In the genomic region with DNA sequence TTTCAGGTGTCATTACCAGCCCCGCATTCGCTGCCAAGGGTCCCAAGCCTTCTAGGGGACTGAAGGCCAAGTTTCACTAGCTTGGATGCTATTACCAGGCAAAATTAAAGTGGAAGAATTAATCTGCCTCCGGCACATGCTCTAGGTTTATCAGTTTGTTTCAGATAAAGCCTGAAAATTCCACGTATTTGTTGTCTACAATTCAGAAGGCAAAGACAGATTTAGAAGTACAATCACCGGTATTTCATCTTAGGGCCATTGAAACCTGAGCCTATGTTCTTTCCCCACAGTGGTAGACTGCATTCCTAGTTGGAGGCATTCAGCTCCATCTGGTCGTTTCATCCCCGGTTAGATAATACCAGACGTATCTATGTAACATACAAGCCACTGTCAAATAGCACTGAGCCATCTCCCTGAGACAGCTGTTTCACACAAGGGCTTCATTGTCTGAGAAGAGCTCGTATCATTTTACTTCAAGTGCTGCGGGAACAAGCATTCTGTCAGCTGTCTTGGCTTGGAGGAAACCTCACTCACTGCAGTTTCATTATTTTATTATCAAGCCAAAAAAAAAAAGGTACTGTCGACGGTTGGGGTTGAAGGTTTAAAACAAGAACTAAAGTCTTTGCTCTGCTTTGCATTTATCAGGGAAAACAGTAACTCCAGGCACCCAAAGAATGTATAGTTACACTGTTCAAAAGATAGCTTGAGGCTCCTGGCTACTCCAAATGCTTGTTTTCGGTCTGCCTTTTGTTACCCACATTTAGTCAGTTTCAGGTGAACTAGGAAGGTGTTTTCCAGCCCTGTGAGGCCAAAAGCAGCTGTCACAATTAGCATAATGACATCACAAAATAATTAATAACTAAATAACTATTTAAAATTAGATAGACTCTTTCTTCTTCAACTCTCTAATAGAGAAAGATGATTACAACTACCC, we compare ENCODE assay signal across 1 cellular context.
A peak's percentile ranks its signal among the peaks of the same experiment; 100 is the strongest.
TF ChIP-seq lines count a peak whose summit lies in the region.

No MANE protein-coding gene starts in this region.

TF ChIP-seq in K562, 482 proteins besides CTCF, POLR2A, EP300 and RAD21 (continued from another document and continues in another):
- TF ChIP-seq DPF2 (IDR thresholded peaks at IDR 0.05) (peak; percentile 89), DMBX1 (CRISPR knock-in tag; IDR thresholded peaks at IDR 0.05; ENCODE audit: borderline replicate concordance) (peak; percentile 33; the same call in 1 of the 2 replicates), C11orf30 (IDR thresholded peaks at IDR 0.05; ENCODE audit: low read depth) (no peak; the same call in 1 of the 2 replicates), GTF2A2 (tag; IDR thresholded peaks at IDR 0.05) (no peak), SREBF2 (CRISPR knock-in tag; IDR thresholded peaks at IDR 0.05) (no peak), PTTG1 (tag; IDR thresholded peaks at IDR 0.05; ENCODE audit: low read depth) (no peak), SRF (CRISPR knock-in tag; IDR thresholded peaks at IDR 0.05) (no peak), MYNN (IDR thresholded peaks at IDR 0.05) (0 out of 2 replicates have a peak, but pooled peaks have one; percentile 4), MYNN (CRISPR knock-in tag; IDR thresholded peaks at IDR 0.05) (no peak), TBP (optimal IDR thresholded peaks at IDR 0.05; ENCODE audit: low read depth, low read length) (no peak), CC2D1A (IDR thresholded peaks at IDR 0.05) (peak; percentile 74; the same call in 1 of the 2 replicates), SREBF1 (IDR thresholded peaks at IDR 0.05; ENCODE audit: borderline replicate concordance, low read depth, low read length) (no peak), RBFOX2 (IDR thresholded peaks at IDR 0.05; ENCODE audit: low read depth, low read length) (no peak), RBM39 (optimal IDR thresholded peaks at IDR 0.05; ENCODE audit: low read depth, low read length) (no peak), SAFB (IDR thresholded peaks at IDR 0.05; ENCODE audit: borderline replicate concordance, low read depth, low read length) (no peak), ZNF431 (CRISPR knock-in tag; IDR thresholded peaks at IDR 0.05) (no peak), ZBED1 (IDR thresholded peaks at IDR 0.05) (peak; percentile 63; the same call in 1 of the 2 replicates), CTBP1 (IDR thresholded peaks at IDR 0.05; ENCODE audit: borderline replicate concordance) (peak; percentile 91), ZNF146 (CRISPR knock-in tag; IDR thresholded peaks at IDR 0.05; ENCODE audit: unreplicated experiment) (no peak), HMG20B (CRISPR knock-in tag; IDR thresholded peaks at IDR 0.05) (no peak), CCAR2 (IDR thresholded peaks at IDR 0.05; ENCODE audit: low read depth, low read length) (no peak), EGR1 (conservative IDR thresholded peaks at IDR 0.05) (no peak), HDAC2 (IDR thresholded peaks at IDR 0.05) (peak; percentile 80; the same call in 1 of the 2 replicates), RCOR1 (IDR thresholded peaks at IDR 0.05; ENCODE audit: borderline replicate concordance in 1 of 2, low read depth in 2 of 2, low read length in 2 of 2) (peak in 1 of 2 experiments; percentile 70; a peak in 2 of 4 replicates), OTX1 (CRISPR knock-in tag; IDR thresholded peaks at IDR 0.05) (no peak), PURB (CRISPR knock-in tag; IDR thresholded peaks at IDR 0.05; ENCODE audit: low read depth) (no peak), PHTF2 (CRISPR knock-in tag; IDR thresholded peaks at IDR 0.05) (no peak), EZH2 (IDR thresholded peaks at IDR 0.05; ENCODE audit: borderline replicate concordance, low read depth, low read length) (no peak), HMGN3 (IDR thresholded peaks at IDR 0.05; ENCODE audit: borderline replicate concordance, extremely low read depth, insufficient read length, low read depth, low read length) (no peak), SIX5 (IDR thresholded peaks at IDR 0.05; ENCODE audit: borderline replicate concordance in 1 of 2, insufficient read depth in 1 of 2, low read depth in 1 of 2, low read length in 2 of 2) (no peak), ETV6 (IDR thresholded peaks at IDR 0.05; ENCODE audit: borderline replicate concordance in 1 of 2, low read depth in 2 of 2, low read length in 1 of 2) (no peak; a peak in 1 of 4 replicates), ETV6 (CRISPR knock-in tag; IDR thresholded peaks at IDR 0.05; ENCODE audit: borderline replicate concordance) (no peak), BRF1 (IDR thresholded peaks at IDR 0.05; ENCODE audit: borderline replicate concordance, extremely low read depth, insufficient read length) (no peak), GATAD2B (IDR thresholded peaks at IDR 0.05; ENCODE audit: borderline replicate concordance) (no peak), ZNF778 (CRISPR knock-in tag; IDR thresholded peaks at IDR 0.05) (no peak), ESRRB (CRISPR knock-in tag; IDR thresholded peaks at IDR 0.05; ENCODE audit: borderline replicate concordance) (no peak), BRCA1 (IDR thresholded peaks at IDR 0.05) (no peak), BRCA1 (CRISPR knock-in tag; IDR thresholded peaks at IDR 0.05) (no peak), NELFE (IDR thresholded peaks at IDR 0.05; ENCODE audit: insufficient read depth, insufficient read length) (no peak)
- TF ChIP-seq, protein P1, sequence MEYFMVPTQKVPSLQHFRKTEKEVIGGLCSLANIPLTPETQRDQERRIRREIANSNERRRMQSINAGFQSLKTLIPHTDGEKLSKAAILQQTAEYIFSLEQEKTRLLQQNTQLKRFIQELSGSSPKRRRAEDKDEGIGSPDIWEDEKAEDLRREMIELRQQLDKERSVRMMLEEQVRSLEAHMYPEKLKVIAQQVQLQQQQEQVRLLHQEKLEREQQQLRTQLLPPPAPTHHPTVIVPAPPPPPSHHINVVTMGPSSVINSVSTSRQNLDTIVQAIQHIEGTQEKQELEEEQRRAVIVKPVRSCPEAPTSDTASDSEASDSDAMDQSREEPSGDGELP (CRISPR knock-in tag; IDR thresholded peaks at IDR 0.05; ENCODE audit: borderline replicate concordance) = peak; percentile 90
- TF ChIP-seq, protein P2, sequence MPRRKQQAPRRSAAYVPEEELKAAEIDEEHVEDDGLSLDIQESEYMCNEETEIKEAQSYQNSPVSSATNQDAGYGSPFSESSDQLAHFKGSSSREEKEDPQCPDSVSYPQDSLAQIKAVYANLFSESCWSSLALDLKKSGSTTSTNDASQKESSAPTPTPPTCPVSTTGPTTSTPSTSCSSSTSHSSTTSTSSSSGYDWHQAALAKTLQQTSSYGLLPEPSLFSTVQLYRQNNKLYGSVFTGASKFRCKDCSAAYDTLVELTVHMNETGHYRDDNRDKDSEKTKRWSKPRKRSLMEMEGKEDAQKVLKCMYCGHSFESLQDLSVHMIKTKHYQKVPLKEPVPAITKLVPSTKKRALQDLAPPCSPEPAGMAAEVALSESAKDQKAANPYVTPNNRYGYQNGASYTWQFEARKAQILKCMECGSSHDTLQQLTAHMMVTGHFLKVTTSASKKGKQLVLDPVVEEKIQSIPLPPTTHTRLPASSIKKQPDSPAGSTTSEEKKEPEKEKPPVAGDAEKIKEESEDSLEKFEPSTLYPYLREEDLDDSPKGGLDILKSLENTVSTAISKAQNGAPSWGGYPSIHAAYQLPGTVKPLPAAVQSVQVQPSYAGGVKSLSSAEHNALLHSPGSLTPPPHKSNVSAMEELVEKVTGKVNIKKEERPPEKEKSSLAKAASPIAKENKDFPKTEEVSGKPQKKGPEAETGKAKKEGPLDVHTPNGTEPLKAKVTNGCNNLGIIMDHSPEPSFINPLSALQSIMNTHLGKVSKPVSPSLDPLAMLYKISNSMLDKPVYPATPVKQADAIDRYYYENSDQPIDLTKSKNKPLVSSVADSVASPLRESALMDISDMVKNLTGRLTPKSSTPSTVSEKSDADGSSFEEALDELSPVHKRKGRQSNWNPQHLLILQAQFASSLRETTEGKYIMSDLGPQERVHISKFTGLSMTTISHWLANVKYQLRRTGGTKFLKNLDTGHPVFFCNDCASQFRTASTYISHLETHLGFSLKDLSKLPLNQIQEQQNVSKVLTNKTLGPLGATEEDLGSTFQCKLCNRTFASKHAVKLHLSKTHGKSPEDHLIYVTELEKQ (CRISPR knock-in tag; IDR thresholded peaks at IDR 0.05) = no peak
- TF ChIP-seq, protein P3, sequence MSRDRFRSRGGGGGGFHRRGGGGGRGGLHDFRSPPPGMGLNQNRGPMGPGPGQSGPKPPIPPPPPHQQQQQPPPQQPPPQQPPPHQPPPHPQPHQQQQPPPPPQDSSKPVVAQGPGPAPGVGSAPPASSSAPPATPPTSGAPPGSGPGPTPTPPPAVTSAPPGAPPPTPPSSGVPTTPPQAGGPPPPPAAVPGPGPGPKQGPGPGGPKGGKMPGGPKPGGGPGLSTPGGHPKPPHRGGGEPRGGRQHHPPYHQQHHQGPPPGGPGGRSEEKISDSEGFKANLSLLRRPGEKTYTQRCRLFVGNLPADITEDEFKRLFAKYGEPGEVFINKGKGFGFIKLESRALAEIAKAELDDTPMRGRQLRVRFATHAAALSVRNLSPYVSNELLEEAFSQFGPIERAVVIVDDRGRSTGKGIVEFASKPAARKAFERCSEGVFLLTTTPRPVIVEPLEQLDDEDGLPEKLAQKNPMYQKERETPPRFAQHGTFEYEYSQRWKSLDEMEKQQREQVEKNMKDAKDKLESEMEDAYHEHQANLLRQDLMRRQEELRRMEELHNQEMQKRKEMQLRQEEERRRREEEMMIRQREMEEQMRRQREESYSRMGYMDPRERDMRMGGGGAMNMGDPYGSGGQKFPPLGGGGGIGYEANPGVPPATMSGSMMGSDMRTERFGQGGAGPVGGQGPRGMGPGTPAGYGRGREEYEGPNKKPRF (IDR thresholded peaks at IDR 0.05; ENCODE audit: low read depth, low read length) = no peak
- TF ChIP-seq, protein P4, sequence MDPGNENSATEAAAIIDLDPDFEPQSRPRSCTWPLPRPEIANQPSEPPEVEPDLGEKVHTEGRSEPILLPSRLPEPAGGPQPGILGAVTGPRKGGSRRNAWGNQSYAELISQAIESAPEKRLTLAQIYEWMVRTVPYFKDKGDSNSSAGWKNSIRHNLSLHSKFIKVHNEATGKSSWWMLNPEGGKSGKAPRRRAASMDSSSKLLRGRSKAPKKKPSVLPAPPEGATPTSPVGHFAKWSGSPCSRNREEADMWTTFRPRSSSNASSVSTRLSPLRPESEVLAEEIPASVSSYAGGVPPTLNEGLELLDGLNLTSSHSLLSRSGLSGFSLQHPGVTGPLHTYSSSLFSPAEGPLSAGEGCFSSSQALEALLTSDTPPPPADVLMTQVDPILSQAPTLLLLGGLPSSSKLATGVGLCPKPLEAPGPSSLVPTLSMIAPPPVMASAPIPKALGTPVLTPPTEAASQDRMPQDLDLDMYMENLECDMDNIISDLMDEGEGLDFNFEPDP (CRISPR knock-in tag; IDR thresholded peaks at IDR 0.05) = no peak
- TF ChIP-seq, protein P5, sequence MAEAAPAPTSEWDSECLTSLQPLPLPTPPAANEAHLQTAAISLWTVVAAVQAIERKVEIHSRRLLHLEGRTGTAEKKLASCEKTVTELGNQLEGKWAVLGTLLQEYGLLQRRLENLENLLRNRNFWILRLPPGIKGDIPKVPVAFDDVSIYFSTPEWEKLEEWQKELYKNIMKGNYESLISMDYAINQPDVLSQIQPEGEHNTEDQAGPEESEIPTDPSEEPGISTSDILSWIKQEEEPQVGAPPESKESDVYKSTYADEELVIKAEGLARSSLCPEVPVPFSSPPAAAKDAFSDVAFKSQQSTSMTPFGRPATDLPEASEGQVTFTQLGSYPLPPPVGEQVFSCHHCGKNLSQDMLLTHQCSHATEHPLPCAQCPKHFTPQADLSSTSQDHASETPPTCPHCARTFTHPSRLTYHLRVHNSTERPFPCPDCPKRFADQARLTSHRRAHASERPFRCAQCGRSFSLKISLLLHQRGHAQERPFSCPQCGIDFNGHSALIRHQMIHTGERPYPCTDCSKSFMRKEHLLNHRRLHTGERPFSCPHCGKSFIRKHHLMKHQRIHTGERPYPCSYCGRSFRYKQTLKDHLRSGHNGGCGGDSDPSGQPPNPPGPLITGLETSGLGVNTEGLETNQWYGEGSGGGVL (CRISPR knock-in tag; IDR thresholded peaks at IDR 0.05) = no peak
- TF ChIP-seq, protein P6, sequence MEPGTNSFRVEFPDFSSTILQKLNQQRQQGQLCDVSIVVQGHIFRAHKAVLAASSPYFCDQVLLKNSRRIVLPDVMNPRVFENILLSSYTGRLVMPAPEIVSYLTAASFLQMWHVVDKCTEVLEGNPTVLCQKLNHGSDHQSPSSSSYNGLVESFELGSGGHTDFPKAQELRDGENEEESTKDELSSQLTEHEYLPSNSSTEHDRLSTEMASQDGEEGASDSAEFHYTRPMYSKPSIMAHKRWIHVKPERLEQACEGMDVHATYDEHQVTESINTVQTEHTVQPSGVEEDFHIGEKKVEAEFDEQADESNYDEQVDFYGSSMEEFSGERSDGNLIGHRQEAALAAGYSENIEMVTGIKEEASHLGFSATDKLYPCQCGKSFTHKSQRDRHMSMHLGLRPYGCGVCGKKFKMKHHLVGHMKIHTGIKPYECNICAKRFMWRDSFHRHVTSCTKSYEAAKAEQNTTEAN (CRISPR knock-in tag; IDR thresholded peaks at IDR 0.05) = no peak
- TF ChIP-seq, protein P7, sequence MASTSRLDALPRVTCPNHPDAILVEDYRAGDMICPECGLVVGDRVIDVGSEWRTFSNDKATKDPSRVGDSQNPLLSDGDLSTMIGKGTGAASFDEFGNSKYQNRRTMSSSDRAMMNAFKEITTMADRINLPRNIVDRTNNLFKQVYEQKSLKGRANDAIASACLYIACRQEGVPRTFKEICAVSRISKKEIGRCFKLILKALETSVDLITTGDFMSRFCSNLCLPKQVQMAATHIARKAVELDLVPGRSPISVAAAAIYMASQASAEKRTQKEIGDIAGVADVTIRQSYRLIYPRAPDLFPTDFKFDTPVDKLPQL (IDR thresholded peaks at IDR 0.05; ENCODE audit: extremely low read depth, insufficient read length) = no peak
- TF ChIP-seq, protein P8, sequence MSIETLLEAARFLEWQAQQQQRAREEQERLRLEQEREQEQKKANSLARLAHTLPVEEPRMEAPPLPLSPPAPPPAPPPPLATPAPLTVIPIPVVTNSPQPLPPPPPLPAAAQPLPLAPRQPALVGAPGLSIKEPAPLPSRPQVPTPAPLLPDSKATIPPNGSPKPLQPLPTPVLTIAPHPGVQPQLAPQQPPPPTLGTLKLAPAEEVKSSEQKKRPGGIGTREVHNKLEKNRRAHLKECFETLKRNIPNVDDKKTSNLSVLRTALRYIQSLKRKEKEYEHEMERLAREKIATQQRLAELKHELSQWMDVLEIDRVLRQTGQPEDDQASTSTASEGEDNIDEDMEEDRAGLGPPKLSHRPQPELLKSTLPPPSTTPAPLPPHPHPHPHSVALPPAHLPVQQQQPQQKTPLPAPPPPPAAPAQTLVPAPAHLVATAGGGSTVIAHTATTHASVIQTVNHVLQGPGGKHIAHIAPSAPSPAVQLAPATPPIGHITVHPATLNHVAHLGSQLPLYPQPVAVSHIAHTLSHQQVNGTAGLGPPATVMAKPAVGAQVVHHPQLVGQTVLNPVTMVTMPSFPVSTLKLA (conservative IDR thresholded peaks at IDR 0.05) = peak in 1 of 2 experiments; percentile 50; a peak in 1 of 4 replicates
